17 cellular contexts compared by ENCODE assay signal in the genomic region with DNA sequence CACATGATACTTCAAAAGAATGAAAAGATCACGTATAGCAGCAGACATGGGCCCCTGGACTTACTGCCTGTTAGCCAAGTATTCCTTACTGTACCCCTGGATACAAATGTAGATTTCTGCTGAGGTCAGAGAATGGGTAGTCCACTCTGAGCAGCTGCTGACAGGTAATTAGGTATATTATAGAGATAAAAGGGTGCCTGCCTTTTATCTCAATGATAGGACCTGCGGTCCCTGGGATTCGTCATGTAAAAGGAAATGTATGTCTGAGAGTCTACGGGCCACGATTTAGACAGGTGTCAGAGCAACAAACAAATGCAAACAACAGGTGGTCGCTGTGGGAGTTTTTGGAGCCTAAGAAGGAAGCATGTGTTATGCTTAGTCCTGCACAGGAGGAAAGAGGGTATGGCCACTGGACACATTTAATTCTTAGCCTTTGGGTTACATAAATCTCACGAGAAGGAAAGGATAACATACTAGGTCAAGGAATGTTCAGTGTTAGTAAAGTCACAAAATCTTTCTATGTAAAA.
A peak's percentile ranks its signal among the peaks of the same experiment; 100 is the strongest.
DNase-seq lines count a peak whose midpoint lies in the region; TF ChIP-seq lines count a peak whose summit lies in the region.
"Had no signal": no experiment of that assay in that cellular context is flagged by ENCODE, and none has a peak within 500 bp of the region (broad histone marks: within the 10 kb centered on the region; RNA-seq: fewer than 3 reads in every experiment).

No MANE protein-coding gene starts in this region.

- no peak overlapping the region for H2BK120ac ChIP-seq in neuronal stem cell (ENCODE audit: low read depth, low read length)

- whole genome bisulfite sequencing in neuronal stem cell (ENCODE audit: extremely low coverage in 2 of 2, insufficient read length in 2 of 2, insufficient replicate concordance in 1 of 2), 2 donors: no CpG with 5 or more reads among the region's 7 CpGs

- H3K4me1 ChIP-seq in OCI-LY3 (ENCODE audit: low read length) (peaks cover 47% of the 10 kb centered on the region), neuronal stem cell (ENCODE audit: control insufficient read depth in 2 of 2, insufficient read depth in 1 of 2, low read depth in 1 of 2, low read length in 2 of 2) (peaks cover 0 to 31% of the 10 kb centered on the region in 2 donors)
- H3K4me1 ChIP-seq: upper lobe of right lung had no signal

- H3K27ac ChIP-seq in OCI-LY3 (ENCODE audit: low read length) (peak overlapping the region; percentile 54; the same call in 1 of the 2 replicates), neuronal stem cell (replicated peaks; ENCODE audit: low read length) (peak overlapping the region; percentile 25)
- H3K27ac ChIP-seq: upper lobe of right lung had no signal

- H3K9ac ChIP-seq in OCI-LY3 (ENCODE audit: low read length): no peak overlapping the region
- H3K9ac ChIP-seq in neuronal stem cell (ENCODE audit: low read depth, low read length, poor library complexity): no peak overlapping the region

- TF ChIP-seq CTCF in OCI-LY3 (IDR thresholded peaks at IDR 0.05; ENCODE audit: low read depth, low read length) (no peak), GM20000 (IDR thresholded peaks at IDR 0.05; ENCODE audit: extremely low read depth, missing control alignments) (no peak)

- DNase-seq in NCI-H82 (lab: John Stamatoyannopoulos, UW) (peak; percentile 20), NCI-H82 treated with DMSO at 0.1 percent for 48 hours (lab: John Stamatoyannopoulos, UW; ENCODE audit: unreplicated experiment) (no peak), NCI-H146 treated with DMSO at 0.1 percent for 48 hours (lab: John Stamatoyannopoulos, UW; ENCODE audit: unreplicated experiment) (peak; percentile 98), neuronal stem cell (ENCODE audit: low spot score) (no peak), AML-193 (lab: John Stamatoyannopoulos, UW) (no peak), GM20000 (ENCODE audit: low spot score) (no peak), Kasumi-1 (lab: John Stamatoyannopoulos, UW) (no peak)
- DNase-seq: activated CD4-positive, alpha-beta T cell treated with anti-CD3 and anti-CD28 coated beads, Interleukin-2, amount 50 U/mL, for 1 hour; activated T-cell treated with anti-CD3 and anti-CD28 coated beads, Interleukin-2, amount 50 U/mL, for 4 hours; GOT3; left colon; MG63; Right ventricle myocardium superior; stimulated activated naive CD8-positive, alpha-beta T cell treated with anti-CD3 and anti-CD28 coated beads, Interleukin-15, Interleukin-2, amounts not matched to agents 100 U/mL and 50 U/mL, for 24 hours; T1000; upper lobe of right lung had no signal

- H3K4me3 ChIP-seq in OCI-LY3 (ENCODE audit: low read length) (no peak overlapping the region), neuronal stem cell (ENCODE audit: low read length in 2 of 2) (no peak overlapping the region)
- H3K4me3 ChIP-seq: MG63, upper lobe of right lung had no signal

- no peak overlapping the region for H2BK5ac ChIP-seq in neuronal stem cell (ENCODE audit: low read length)

- H3K9me3 ChIP-seq in OCI-LY3 (ENCODE audit: insufficient read depth, low read length): no peaks in the 10 kb centered on the region
- no peaks in the 10 kb centered on the region for H3K9me3 ChIP-seq in neuronal stem cell (replicated peaks in 1 of 2; ENCODE audit: control insufficient read depth in 2 of 2, insufficient read depth in 1 of 2, low read depth in 1 of 2, low read length in 2 of 2)
- H3K9me3 ChIP-seq: MG63, upper lobe of right lung had no signal

- H3K36me3 ChIP-seq in OCI-LY3 (replicated peaks; ENCODE audit: low read depth, low read length): peaks cover 87% of the 10 kb centered on the region
- peaks cover 0 to 31% of the 10 kb centered on the region in 2 donors for H3K36me3 ChIP-seq in neuronal stem cell (replicated peaks in 1 of 2; ENCODE audit: control insufficient read depth in 2 of 2, insufficient read depth in 2 of 2, low read length in 2 of 2)
- H3K36me3 ChIP-seq: MG63, upper lobe of right lung had no signal

- H2BK12ac ChIP-seq in neuronal stem cell (ENCODE audit: low read length): no peak overlapping the region

- H3K4ac ChIP-seq in neuronal stem cell (ENCODE audit: low read length): no peak overlapping the region

- H3K23ac ChIP-seq in neuronal stem cell (ENCODE audit: low read depth, low read length, poor library complexity): no peak overlapping the region

- no peaks in the 10 kb centered on the region for H3K79me1 ChIP-seq in neuronal stem cell (ENCODE audit: low read depth, low read length)

- H3K27me3 ChIP-seq in OCI-LY3 (ENCODE audit: low read depth, low read length) (no peaks in the 10 kb centered on the region), neuronal stem cell (ENCODE audit: control insufficient read depth in 3 of 3, insufficient read depth in 3 of 3, low read depth in 1 of 3, low read length in 3 of 3) (no peaks in the 10 kb centered on the region)
- H3K27me3 ChIP-seq: MG63, upper lobe of right lung had no signal

- no peak overlapping the region for H3K14ac ChIP-seq in neuronal stem cell (ENCODE audit: low read length)

- peaks cover 73% of the 10 kb centered on the region for H4K20me1 ChIP-seq in OCI-LY3 (ENCODE audit: insufficient read depth, low read length)

- H2AFZ ChIP-seq in OCI-LY3 (ENCODE audit: low read depth, low read length) (no peak overlapping the region), neuronal stem cell (ENCODE audit: low read length) (no peak overlapping the region)

- H2BK15ac ChIP-seq in neuronal stem cell (ENCODE audit: low read length): no peak overlapping the region

- H2AK5ac ChIP-seq in neuronal stem cell (ENCODE audit: low read depth, low read length): no peak overlapping the region

- no peak overlapping the region for H4K91ac ChIP-seq in neuronal stem cell (ENCODE audit: low read depth, low read length, poor library complexity)

- H3K79me2 ChIP-seq in OCI-LY3 (ENCODE audit: low read length): peaks cover 99% of the 10 kb centered on the region

- no peak overlapping the region for H3K18ac ChIP-seq in neuronal stem cell (ENCODE audit: low read length)

- no peak overlapping the region for H3K4me2 ChIP-seq in OCI-LY3 (ENCODE audit: low read length)
- H3K4me2 ChIP-seq in neuronal stem cell (ENCODE audit: insufficient read depth, low read length, poor library complexity, severe bottlenecking): no peak overlapping the region

- no peak overlapping the region for H4K8ac ChIP-seq in neuronal stem cell (ENCODE audit: low read depth, low read length)

Comparison
In these comparisons a context has a peak if more than half of its experiments do, and no peak if none do; other contexts are left out.
1. DNase-seq: peak in NCI-H82 (single experiment) and NCI-H146 treated with DMSO at 0.1 percent for 48 hours (single experiment); none in NCI-H82 treated with DMSO at 0.1 percent for 48 hours (single experiment), neuronal stem cell (single experiment), AML-193 (0 of 2), GM20000 (single experiment) and Kasumi-1 (0 of 2).